In the genomic region with DNA sequence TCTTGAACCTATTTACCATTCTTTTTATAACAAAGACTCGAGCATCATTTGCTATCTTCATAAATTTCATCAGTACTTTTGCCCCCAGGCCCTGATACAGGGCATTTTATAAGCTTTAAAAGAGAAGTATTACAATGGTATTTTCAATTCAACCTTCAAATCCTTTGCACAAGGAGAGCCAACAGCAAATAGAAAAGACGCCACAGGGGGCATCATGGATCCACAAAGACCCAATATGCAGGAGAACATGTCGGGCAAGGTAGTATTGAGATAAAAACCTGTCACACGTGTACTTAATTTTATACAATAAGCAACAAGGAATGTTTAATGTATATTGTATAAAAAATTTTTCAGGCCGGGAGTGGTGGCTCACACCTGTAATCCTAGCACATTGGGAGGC, we compare ENCODE assay signal across 11 cellular contexts. TPM values are rescaled to one million over a fixed set of nuclear protein-coding genes. Genes with fewer than 3 reads are reported as not detected.
DNase-seq lines count a peak whose midpoint lies in the region; ATAC-seq and TF ChIP-seq lines count a peak whose summit lies in the region.
"Had no signal": no experiment of that assay in that cellular context is flagged by ENCODE, and none has a peak within 500 bp of the region (broad histone marks: within the 10 kb centered on the region; RNA-seq: fewer than 3 reads in every experiment).

No MANE protein-coding gene starts in this region.

- no peak overlapping the region for H3K4me3 ChIP-seq in mesenchymal stem cell (ENCODE audit: insufficient read depth in 1 of 2, low read depth in 1 of 2, low read length in 2 of 2)
- no peak overlapping the region for H3K4me3 ChIP-seq in tibial nerve
- H3K4me3 ChIP-seq: hepatocyte had no signal

- no peak overlapping the region for H3K18ac ChIP-seq in mesenchymal stem cell (ENCODE audit: low read depth in 1 of 2, low read length in 2 of 2)

- H3K36me3 ChIP-seq in mesenchymal stem cell (ENCODE audit: control insufficient read depth in 1 of 2, insufficient read depth in 2 of 2, low read depth in 1 of 2, low read length in 2 of 2): peaks cover 13 to 27% of the 10 kb centered on the region in 2 experiments
- no peaks in the 10 kb centered on the region for H3K36me3 ChIP-seq in tibial nerve

- peak overlapping the region; percentile 75 for H3K27ac Mint-ChIP-seq in activated naive CD4-positive, alpha-beta T cell treated with anti-CD3 and anti-CD28 coated beads for 36 hours
- H3K27ac Mint-ChIP-seq in activated T-helper 2 cell treated with anti-CD3 and anti-CD28 coated beads, Interferon-gamma antibody, Interleukin-2, Interleukin-4, amounts not matched to agents 10 μg/mL and 5 μg/mL and 100 μg/mL, durations not matched to agents 14 hours and 24 hours and 36 hours: peak overlapping the region; percentile 77

- 100% methylated on average over 4 of the region's 5 CpGs for WGBS in mesenchymal stem cell
- WGBS in tibial nerve, 2 donors: 77 to 81% methylated on average over 5 of the region's 5 CpGs

- no peaks in the 10 kb centered on the region for H3K27me3 Mint-ChIP-seq in activated naive CD4-positive, alpha-beta T cell treated with anti-CD3 and anti-CD28 coated beads for 36 hours (ENCODE audit: low read depth)
- H3K27me3 Mint-ChIP-seq in activated T-helper 2 cell treated with anti-CD3 and anti-CD28 coated beads, Interferon-gamma antibody, Interleukin-2, Interleukin-4, amounts not matched to agents 10 μg/mL and 5 μg/mL and 100 μg/mL, durations not matched to agents 14 hours and 24 hours and 36 hours (ENCODE audit: low read depth): no peaks in the 10 kb centered on the region

- no peak overlapping the region for H4K91ac ChIP-seq in mesenchymal stem cell (ENCODE audit: low read length)

- no peaks in the 10 kb centered on the region for H3K9me3 Mint-ChIP-seq in activated naive CD4-positive, alpha-beta T cell treated with anti-CD3 and anti-CD28 coated beads for 36 hours
- no peaks in the 10 kb centered on the region for H3K9me3 Mint-ChIP-seq in activated T-helper 2 cell treated with anti-CD3 and anti-CD28 coated beads, Interferon-gamma antibody, Interleukin-2, Interleukin-4, amounts not matched to agents 10 μg/mL and 5 μg/mL and 100 μg/mL, durations not matched to agents 14 hours and 24 hours and 36 hours

- H3K79me1 ChIP-seq in mesenchymal stem cell (replicated peaks; ENCODE audit: low read length, poor library complexity, severe bottlenecking): no peaks in the 10 kb centered on the region

- H3K4me1 Mint-ChIP-seq in activated naive CD4-positive, alpha-beta T cell treated with anti-CD3 and anti-CD28 coated beads for 36 hours (ENCODE audit: low read depth): peaks cover 86% of the 10 kb centered on the region
- peaks cover 78% of the 10 kb centered on the region for H3K4me1 Mint-ChIP-seq in activated T-helper 2 cell treated with anti-CD3 and anti-CD28 coated beads, Interferon-gamma antibody, Interleukin-2, Interleukin-4, amounts not matched to agents 10 μg/mL and 5 μg/mL and 100 μg/mL, durations not matched to agents 14 hours and 24 hours and 36 hours (ENCODE audit: low read depth)

- no peak overlapping the region for H2BK15ac ChIP-seq in mesenchymal stem cell (ENCODE audit: low read depth, poor library complexity, severe bottlenecking)

- H3K9ac ChIP-seq in mesenchymal stem cell (ENCODE audit: low read length): peak overlapping the region; percentile 15

- H2BK120ac ChIP-seq in mesenchymal stem cell (ENCODE audit: low read depth, low read length): no peak overlapping the region

- no peak for TF ChIP-seq CTCF in tibial nerve (IDR thresholded peaks at IDR 0.05)

- H3K27ac ChIP-seq in mesenchymal stem cell (ENCODE audit: low read length, poor library complexity, severe bottlenecking) (peak overlapping the region; percentile 41), tibial nerve (peak overlapping the region; percentile 70 to 93 (median 84))

- H3K36me3 Mint-ChIP-seq in activated naive CD4-positive, alpha-beta T cell treated with anti-CD3 and anti-CD28 coated beads for 36 hours (ENCODE audit: low read depth): peaks cover 46% of the 10 kb centered on the region
- peaks cover 71% of the 10 kb centered on the region for H3K36me3 Mint-ChIP-seq in activated T-helper 2 cell treated with anti-CD3 and anti-CD28 coated beads, Interferon-gamma antibody, Interleukin-2, Interleukin-4, amounts not matched to agents 10 μg/mL and 5 μg/mL and 100 μg/mL, durations not matched to agents 14 hours and 24 hours and 36 hours (ENCODE audit: low read depth)

- no peak overlapping the region for H3K4me2 ChIP-seq in mesenchymal stem cell (ENCODE audit: low read length, poor library complexity, severe bottlenecking)
- H3K4me2 ChIP-seq: hepatocyte had no signal

- TF ChIP-seq EP300 in tibial nerve (IDR thresholded peaks at IDR 0.05): no peak

- no peak overlapping the region for H2BK12ac ChIP-seq in mesenchymal stem cell (ENCODE audit: low read length in 2 of 2)

- intact Hi-C loops in activated naive CD4-positive, alpha-beta T cell treated with anti-CD3 and anti-CD28 coated beads for 36 hours (cut with micrococcal nuclease): no loop called here
- intact Hi-C loops in activated T-helper 2 cell treated with anti-CD3 and anti-CD28 coated beads, Interferon-gamma antibody, Interleukin-2, Interleukin-4, amounts not matched to agents 10 μg/mL and 5 μg/mL and 100 μg/mL, durations not matched to agents 14 hours and 24 hours and 36 hours (cut with micrococcal nuclease): no loop called here

- DNase-seq in activated naive CD4-positive, alpha-beta T cell treated with anti-CD3 and anti-CD28 coated beads for 36 hours: no peak
- no peak for DNase-seq in activated naive CD4-positive, alpha-beta T cell treated with anti-CD3 and anti-CD28 coated beads, Interleukin-2, amount 50 U/mL, for 16 hours
- no peak for DNase-seq in activated T-helper 2 cell treated with anti-CD3 and anti-CD28 coated beads, Interferon-gamma antibody, Interleukin-2, Interleukin-4, amounts not matched to agents 10 μg/mL and 5 μg/mL and 100 μg/mL, durations not matched to agents 14 hours and 24 hours and 36 hours (ENCODE audit: low spot score)
- DNase-seq in mesenchymal stem cell (no peak), tibial nerve (ENCODE audit: low spot score in 2 of 2) (no peak), AG08395 (ENCODE audit: low spot score) (no peak), iPS-NIHi7 (ENCODE audit: extremely low spot score) (no peak)
- DNase-seq: NCI-H526 had no signal

- H3K9me3 ChIP-seq in mesenchymal stem cell (ENCODE audit: control insufficient read depth, low read length) (no peaks in the 10 kb centered on the region), tibial nerve (no peaks in the 10 kb centered on the region)

- H3K14ac ChIP-seq in mesenchymal stem cell (ENCODE audit: low read length in 2 of 2): no peak overlapping the region

- H3K4me1 ChIP-seq in mesenchymal stem cell (ENCODE audit: control insufficient read depth, insufficient read depth, low read depth, low read length) (peaks cover 33% of the 10 kb centered on the region), tibial nerve (peaks cover 2 to 82% (median 70%) of the 10 kb centered on the region in 4 donors)

- no peak for ATAC-seq in GM18502 (IDR thresholded peaks at IDR 0.05; ENCODE audit: poor library complexity, unreplicated experiment)

- H2BK5ac ChIP-seq in mesenchymal stem cell (ENCODE audit: low read depth, low read length, poor library complexity, severe bottlenecking): no peak overlapping the region

- no peak overlapping the region for H4K8ac ChIP-seq in mesenchymal stem cell (ENCODE audit: low read length)

- H2AK5ac ChIP-seq in mesenchymal stem cell (ENCODE audit: low read length, severe bottlenecking): no peak overlapping the region

- H2AFZ ChIP-seq in mesenchymal stem cell (ENCODE audit: low read depth, low read length): no peak overlapping the region
- H2AFZ ChIP-seq: hepatocyte had no signal

- no peak for TF ChIP-seq POLR2A in tibial nerve (IDR thresholded peaks at IDR 0.05)

- no peaks in the 10 kb centered on the region for H3K27me3 ChIP-seq in mesenchymal stem cell (ENCODE audit: control insufficient read depth in 1 of 2, insufficient read depth in 1 of 2, low read length in 2 of 2)
- no peaks in the 10 kb centered on the region for H3K27me3 ChIP-seq in tibial nerve
- H3K27me3 ChIP-seq: hepatocyte had no signal

- CTCF ChIA-PET in activated naive CD4-positive, alpha-beta T cell treated with anti-CD3 and anti-CD28 coated beads for 36 hours (lab: Charles Lee): interaction anchor here (1.0 to 3.7 kb wide), 4 partner anchors 11 to 79 kb away, joined by 3 to 20 read pairs (median 4); no protein-coding TSS in a partner anchor

- no peak overlapping the region for H3K4me3 Mint-ChIP-seq in activated naive CD4-positive, alpha-beta T cell treated with anti-CD3 and anti-CD28 coated beads for 36 hours
- no peak overlapping the region for H3K4me3 Mint-ChIP-seq in activated T-helper 2 cell treated with anti-CD3 and anti-CD28 coated beads, Interferon-gamma antibody, Interleukin-2, Interleukin-4, amounts not matched to agents 10 μg/mL and 5 μg/mL and 100 μg/mL, durations not matched to agents 14 hours and 24 hours and 36 hours (ENCODE audit: low read depth)

- no peak overlapping the region for H3K23ac ChIP-seq in mesenchymal stem cell (ENCODE audit: low read length in 2 of 2)

- H3K4ac ChIP-seq in mesenchymal stem cell (ENCODE audit: low read depth in 1 of 2, low read length in 2 of 2): no peak overlapping the region

RNA-seq across cellular contexts. Expression of gene MAP3K14, which starts 10.2 kb away (rescaled TPM):
- 10 to 100 TPM; 45.5 to 52.0 TPM for total RNA-seq in activated naive CD4-positive, alpha-beta T cell treated with anti-CD3 and anti-CD28 coated beads for 36 hours
- 45.6 and 49.5 TPM in 2 replicates for total RNA-seq in activated T-helper 2 cell treated with anti-CD3 and anti-CD28 coated beads, Interferon-gamma antibody, Interleukin-2, Interleukin-4, amounts not matched to agents 10 μg/mL and 5 μg/mL and 100 μg/mL, durations not matched to agents 14 hours and 24 hours and 36 hours
- 1.1 TPM for polyA plus RNA-seq in mesenchymal stem cell (2013, experiment 1 of 2)
- polyA plus RNA-seq in mesenchymal stem cell (2013, experiment 2 of 2): 1.4 TPM
- 10 to 100 TPM in 3 of 4 donors, 1 to 10 TPM in 1; 9.6 to 15.6 (median 13.3) TPM for total RNA-seq in tibial nerve

RNA-seq across cellular contexts. Expression of gene SPATA32, which starts 44.7 kb away (rescaled TPM):
- total RNA-seq in activated naive CD4-positive, alpha-beta T cell treated with anti-CD3 and anti-CD28 coated beads for 36 hours: under 1 TPM in 1 of 2 experiments, not detected in 1; 0.12 TPM
- 0.37 and 0.67 TPM in 2 replicates for total RNA-seq in activated T-helper 2 cell treated with anti-CD3 and anti-CD28 coated beads, Interferon-gamma antibody, Interleukin-2, Interleukin-4, amounts not matched to agents 10 μg/mL and 5 μg/mL and 100 μg/mL, durations not matched to agents 14 hours and 24 hours and 36 hours
- not detected for polyA plus RNA-seq in mesenchymal stem cell (2013, experiment 1 of 2)
- polyA plus RNA-seq in mesenchymal stem cell (2013, experiment 2 of 2): not detected
- not detected for total RNA-seq in tibial nerve
- total RNA-seq: hepatocyte had no signal
- polyA plus RNA-seq: IMR-90 had no signal
